Comparison of ENCODE assay signal across 18 cellular contexts in the genomic region with DNA sequence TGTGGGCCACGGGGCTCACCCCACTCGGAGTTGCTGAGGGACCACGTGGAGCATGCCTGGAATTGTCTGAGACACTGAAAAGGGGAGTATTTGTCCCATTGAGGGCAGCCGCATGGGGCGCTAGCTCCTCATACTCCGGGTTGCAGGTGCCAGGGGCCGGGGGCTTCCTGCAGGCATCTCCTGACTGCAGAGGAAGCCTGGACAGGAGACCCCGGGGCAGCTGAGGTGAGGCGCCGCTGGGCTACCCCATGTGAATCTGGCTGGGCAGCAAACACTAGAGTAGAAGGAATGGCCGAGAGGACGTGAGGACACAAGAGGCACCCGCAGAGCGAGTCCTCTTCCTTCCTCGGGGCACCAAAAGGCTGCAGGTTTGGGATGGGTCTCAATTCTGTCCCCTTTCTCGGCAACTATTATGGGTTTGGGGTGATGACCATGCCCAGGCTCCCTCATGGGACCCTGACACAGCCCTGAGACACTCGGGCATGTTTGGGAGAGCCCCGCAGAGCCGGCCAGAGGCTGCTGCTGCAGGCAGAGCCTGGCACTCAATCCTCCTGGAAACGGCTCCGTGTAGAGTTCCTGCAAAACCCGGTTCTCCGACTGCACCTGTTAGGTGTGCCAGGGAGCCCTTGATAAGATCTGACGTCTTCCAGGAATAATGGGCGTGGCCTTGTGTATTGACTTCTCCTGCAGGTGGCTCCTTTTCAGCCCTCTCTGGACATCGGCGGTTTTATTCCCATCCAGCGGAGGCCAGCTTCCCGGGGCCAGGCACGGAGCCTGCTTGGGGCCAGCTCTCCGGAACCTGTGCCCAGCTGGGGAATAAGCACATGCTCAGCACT.
DNase-seq lines count a peak whose midpoint lies in the region; ATAC-seq and TF ChIP-seq lines count a peak whose summit lies in the region.
"Had no signal": no experiment of that assay in that cellular context is flagged by ENCODE, and none has a peak within 500 bp of the region (broad histone marks: within the 10 kb centered on the region; RNA-seq: fewer than 3 reads in every experiment).

No MANE protein-coding gene starts in this region.

- no peak overlapping the region for H3K4me3 ChIP-seq in body of pancreas
- H3K4me3 ChIP-seq: cardiac muscle cell, GM12878, vagina had no signal

- 55 to 82% methylated on average over 13 to 31 of the region's 31 CpGs for WGBS in body of pancreas, 2 donors

- no peak for TF ChIP-seq POLR2A in body of pancreas (IDR thresholded peaks at IDR 0.05)

- TF ChIP-seq CTCF in C4-2B (conservative IDR thresholded peaks at IDR 0.05) (peak; percentile 59), LNCAP (IDR thresholded peaks at IDR 0.05) (peak; percentile 34; the same call in 1 of the 2 replicates), body of pancreas (IDR thresholded peaks at IDR 0.05) (peak in 2 of 7 experiments; percentile 9 to 33)

- no peaks in the 10 kb centered on the region for H3K9me3 ChIP-seq in body of pancreas
- H3K9me3 ChIP-seq: vagina had no signal

- intact Hi-C loops in body of pancreas (cut with DNase I): no loop called here

- no peaks in the 10 kb centered on the region for H3K27me3 ChIP-seq in body of pancreas
- H3K27me3 ChIP-seq: cardiac muscle cell, vagina had no signal

- DNase-seq in body of pancreas (peak; percentile 70 to 90 (median 84)), mucosa of gallbladder (ENCODE audit: low spot score) (peak; percentile 58), OCI-M2 (lab: John Stamatoyannopoulos, UW; ENCODE audit: unreplicated experiment) (no peak)
- no peak for DNase-seq in NK-92 treated with Interleukin-12 subunit alpha and Interleukin-12 subunit beta, amount 100 ng/mL, for 24 hours (lab: John Stamatoyannopoulos, UW)
- DNase-seq: activated CD4-positive, alpha-beta memory T cell treated with anti-CD3 and anti-CD28 coated beads, Interleukin-2, amount 10 ng/mL, durations not matched to agents 7 days and 5 days; activated T-cell treated with anti-CD3 and anti-CD28 coated beads, Interleukin-2, amount 50 U/mL, for 48 hours; COR-L47; effector CD8-positive, alpha-beta T cell; NCI-H69; retina; WERI-Rb-1 had no signal

- H3K27ac ChIP-seq in C4-2B (no peak overlapping the region), body of pancreas (no peak overlapping the region)
- H3K27ac ChIP-seq: vagina, WERI-Rb-1 had no signal

- H3K4me1 ChIP-seq in body of pancreas: peaks cover 18% of the 10 kb centered on the region
- H3K4me1 ChIP-seq: vagina had no signal

- ATAC-seq in body of pancreas (peak; percentile 92), HG02870 (IDR thresholded peaks at IDR 0.05; ENCODE audit: unreplicated experiment) (no peak), GM21381 (IDR thresholded peaks at IDR 0.05; ENCODE audit: unreplicated experiment) (no peak)
- ATAC-seq: GM12878 had no signal

- H3K36me3 ChIP-seq in body of pancreas (replicated peaks in 1 of 2; ENCODE audit: insufficient read depth in 1 of 2, low read depth in 2 of 2): no peaks in the 10 kb centered on the region
- H3K36me3 ChIP-seq: cardiac muscle cell had no signal

Comparison
In these comparisons a context has a peak if more than half of its experiments do, and no peak if none do; other contexts are left out.
1. DNase-seq: peak in body of pancreas (4 of 4) and mucosa of gallbladder (single experiment); none in NK-92 treated with Interleukin-12 subunit alpha and Interleukin-12 subunit beta, amount 100 ng/mL, for 24 hours (single experiment) and OCI-M2 (single experiment).